In the genomic region with DNA sequence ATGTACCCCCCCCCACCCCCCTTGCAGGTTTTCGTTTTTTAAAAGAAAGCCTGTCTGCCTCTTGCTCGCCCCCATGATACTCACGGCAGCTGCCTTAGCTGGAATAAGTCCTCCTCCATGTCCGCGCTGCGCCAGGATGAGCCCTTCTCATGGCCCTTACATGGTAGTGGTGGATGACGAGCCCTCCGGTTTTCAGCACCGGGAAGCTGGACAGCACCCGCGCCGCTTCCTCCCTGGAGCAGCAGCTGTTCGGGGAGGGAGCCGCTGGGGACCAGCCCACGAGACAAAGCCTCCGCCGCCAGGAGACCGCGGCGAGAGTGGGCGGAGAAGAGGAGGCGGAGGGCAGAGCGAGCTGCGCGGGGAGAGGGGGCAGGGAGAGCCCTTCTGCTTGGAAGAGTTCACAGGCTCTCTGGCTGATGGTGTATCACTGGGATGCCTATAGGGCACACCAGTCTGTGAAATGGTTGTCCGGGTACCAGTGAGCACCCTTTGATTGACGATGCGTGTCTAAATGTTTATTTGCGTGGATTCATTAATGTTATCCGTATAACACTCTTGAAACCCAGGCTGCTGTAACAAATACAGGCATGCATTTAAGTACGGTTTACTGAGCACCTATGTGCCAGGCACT, we compare ENCODE assay signal across 8 cellular contexts. TPM values are rescaled to one million over a fixed set of nuclear protein-coding genes. Genes with fewer than 3 reads are reported as not detected.
A peak's percentile ranks its signal among the peaks of the same experiment; 100 is the strongest.
DNase-seq lines count a peak whose midpoint lies in the region; ATAC-seq, FAIRE-seq and TF ChIP-seq lines count a peak whose summit lies in the region.

A gene with protein sequence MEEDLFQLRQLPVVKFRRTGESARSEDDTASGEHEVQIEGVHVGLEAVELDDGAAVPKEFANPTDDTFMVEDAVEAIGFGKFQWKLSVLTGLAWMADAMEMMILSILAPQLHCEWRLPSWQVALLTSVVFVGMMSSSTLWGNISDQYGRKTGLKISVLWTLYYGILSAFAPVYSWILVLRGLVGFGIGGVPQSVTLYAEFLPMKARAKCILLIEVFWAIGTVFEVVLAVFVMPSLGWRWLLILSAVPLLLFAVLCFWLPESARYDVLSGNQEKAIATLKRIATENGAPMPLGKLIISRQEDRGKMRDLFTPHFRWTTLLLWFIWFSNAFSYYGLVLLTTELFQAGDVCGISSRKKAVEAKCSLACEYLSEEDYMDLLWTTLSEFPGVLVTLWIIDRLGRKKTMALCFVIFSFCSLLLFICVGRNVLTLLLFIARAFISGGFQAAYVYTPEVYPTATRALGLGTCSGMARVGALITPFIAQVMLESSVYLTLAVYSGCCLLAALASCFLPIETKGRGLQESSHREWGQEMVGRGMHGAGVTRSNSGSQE (minus strand): TSS at position 319 of the 631 bp plus-strand sequence. CDS start 200 bp downstream, at position 119.

- intact Hi-C loops in esophagus squamous epithelium (cut with DNase I): no loop called here

- TF ChIP-seq POLR2A in esophagus squamous epithelium (IDR thresholded peaks at IDR 0.05): no peak

- H3K9me3 ChIP-seq in iPS-20b (ENCODE audit: insufficient read depth, low read depth, low read length): no peaks in the 10 kb centered on the region
- no peaks in the 10 kb centered on the region for H3K9me3 ChIP-seq in small intestine (ENCODE audit: control insufficient read depth, low read depth)
- no peaks in the 10 kb centered on the region for H3K9me3 ChIP-seq in esophagus squamous epithelium

- H3K36me3 ChIP-seq in bronchial epithelial cell (ENCODE audit: control insufficient read depth, insufficient read depth, low read length): no peaks in the 10 kb centered on the region
- no peaks in the 10 kb centered on the region for H3K36me3 ChIP-seq in iPS-20b (ENCODE audit: insufficient read depth, low read depth, low read length)
- no peaks in the 10 kb centered on the region for H3K36me3 ChIP-seq in small intestine (ENCODE audit: control insufficient read depth in 2 of 2, insufficient read depth in 2 of 2, low read length in 2 of 2)
- H3K36me3 ChIP-seq in esophagus squamous epithelium: no peaks in the 10 kb centered on the region

- WGBS in small intestine, 3 donors: 6 to 8% (median 6%) methylated on average over 31 of the region's 31 CpGs
- WGBS in esophagus squamous epithelium, 2 donors: 13 to 17% methylated on average over 8 to 12 of the region's 31 CpGs

- ATAC-seq in HG02938 (IDR thresholded peaks at IDR 0.05; ENCODE audit: unreplicated experiment): no peak

- TF ChIP-seq CTCF in bronchial epithelial cell (IDR thresholded peaks at IDR 0.05; ENCODE audit: insufficient read depth, low read length, severe bottlenecking) (no peak), esophagus squamous epithelium (IDR thresholded peaks at IDR 0.05) (no peak)

- FAIRE-seq in bronchial epithelial cell (lab: Jason Lieb, UNC) (no peak), small intestine (lab: Jason Lieb, UNC) (no peak)

- H3K4me3 ChIP-seq in bronchial epithelial cell (ENCODE audit: low read depth, low read length) (no peak within 1 kb of the TSS), iPS-20b (ENCODE audit: low read length) (peak within 1 kb of the TSS; percentile 56; the same call in 1 of the 2 replicates), small intestine (ENCODE audit: low read depth in 1 of 2, low read length in 2 of 2) (no peak within 1 kb of the TSS), esophagus squamous epithelium (peak within 1 kb of the TSS in 1 of 4 donors; percentile 32)

- H3K4me1 ChIP-seq in iPS-20b (ENCODE audit: insufficient read depth, low read length) (no peaks in the 10 kb centered on the region), small intestine (ENCODE audit: control insufficient read depth in 2 of 2, insufficient read depth in 1 of 2, low read depth in 1 of 2, low read length in 1 of 2) (no peaks in the 10 kb centered on the region), esophagus squamous epithelium (peaks cover 0 to 8% (median 4%) of the 10 kb centered on the region in 3 donors)

- DNase-seq in GM04504 (ENCODE audit: low read depth): peak; percentile 40
- DNase-seq in NCI-H146 (lab: John Stamatoyannopoulos, UW): peak; percentile 91
- DNase-seq in T-helper 2 cell: peak in 3 of 5 experiments; percentile 3 to 12 (median 4)
- peak; percentile 41 for DNase-seq in bronchial epithelial cell (ENCODE audit: low read depth)
- DNase-seq in small intestine: peak; percentile 50
- DNase-seq in esophagus squamous epithelium (lab: John Stamatoyannopoulos, UW): no peak

- H3K27me3 ChIP-seq in bronchial epithelial cell (ENCODE audit: control insufficient read depth, insufficient read depth, low read length) (no peaks in the 10 kb centered on the region), iPS-20b (ENCODE audit: insufficient read depth, low read length) (peaks cover 5% of the 10 kb centered on the region; the same call in 1 of the 2 replicates), small intestine (ENCODE audit: control insufficient read depth in 2 of 2, insufficient read depth in 2 of 2, low read length in 2 of 2) (peaks cover 0 to 4% of the 10 kb centered on the region in 2 donors), esophagus squamous epithelium (peaks cover 0 to 25% (median 0%) of the 10 kb centered on the region in 4 donors)

- H3K27ac ChIP-seq in iPS-20b (ENCODE audit: low read length) (no peak within 1 kb of the TSS), small intestine (ENCODE audit: low read depth in 1 of 2, low read length in 1 of 2) (no peak within 1 kb of the TSS), esophagus squamous epithelium (no peak within 1 kb of the TSS)

- H3K9ac ChIP-seq in iPS-20b (ENCODE audit: low read depth, low read length): no peak within 1 kb of the TSS

RNA-seq across cellular contexts. Expression of the gene that starts here (rescaled TPM):
- not detected in 2 replicates for total RNA-seq in bronchial epithelial cell
- polyA plus RNA-seq in small intestine: under 1 TPM in 1 of 3 donors, not detected in 2; 0.94 TPM
- not detected for total RNA-seq in esophagus squamous epithelium

Comparison
In these comparisons a context has a peak if more than half of its experiments do, and no peak if none do; other contexts are left out.
1. Peak in DNase-seq in bronchial epithelial cell; RNA of the gene not detected or under 1 TPM.
2. Peak in DNase-seq in small intestine; RNA of the gene not detected or under 1 TPM.